ENCODE assay signal across 24 cellular contexts in genomic region chr6:168090064-168090690, GRCh38. TPM values are rescaled to one million over a fixed set of nuclear protein-coding genes. Genes with fewer than 3 reads are reported as not detected.
A peak's percentile ranks its signal among the peaks of the same experiment; 100 is the strongest.
DNase-seq lines count a peak whose midpoint lies in the region; ATAC-seq, FAIRE-seq and TF ChIP-seq lines count a peak whose summit lies in the region.
"Had no signal": no experiment of that assay in that cellular context is flagged by ENCODE, and none has a peak within 500 bp of the region (broad histone marks: within the 10 kb centered on the region; RNA-seq: fewer than 3 reads in every experiment).

No MANE protein-coding gene starts in this region.

- POLR2A ChIA-PET in H1 (lab: Charles Lee; ENCODE audit: partially characterized antibody), result no interaction called here
- POLR2A ChIA-PET in CD4-positive, alpha-beta T cell (lab: Charles Lee), result no interaction called here

- no peak for TF ChIP-seq RAD21 in H1 (IDR thresholded peaks at IDR 0.05 in 1 of 2, conservative IDR thresholded peaks at IDR 0.05 in 1 of 2; ENCODE audit: low read depth in 2 of 2, low read length in 2 of 2)

- 0 out of 2 replicates have a peak overlapping the region, but pooled peaks have one; percentile 53 for H2AK5ac ChIP-seq in H1 (ENCODE audit: low read depth, low read length)

- H3K27me3 ChIP-seq in left ventricle myocardium inferior (ENCODE audit: low read depth) (no peaks in the 10 kb centered on the region), H1 (replicated peaks in 1 of 4; ENCODE audit: control insufficient read depth in 3 of 4, extremely low read depth in 1 of 4, insufficient read depth in 3 of 4, low read length in 3 of 4) (peaks cover 0 to 2% (median 0%) of the 10 kb centered on the region in 4 experiments; a peak in 2 of 7 replicates), stomach (no peaks in the 10 kb centered on the region)
- no peaks in the 10 kb centered on the region for H3K27me3 ChIP-seq in CD4-positive, alpha-beta T cell (ENCODE audit: control insufficient read depth, insufficient read depth, low read length)

- no peak overlapping the region for H3K23ac ChIP-seq in H1 (ENCODE audit: insufficient read length)

- H3K14ac ChIP-seq in H1 (ENCODE audit: insufficient read length), result no peak overlapping the region

- no peak overlapping the region for H3K4ac ChIP-seq in H1 (replicated peaks; ENCODE audit: insufficient read length, low read depth, low read length)

- H2BK15ac ChIP-seq in H1 (ENCODE audit: low read length), result peak overlapping the region; percentile 90

- no peak overlapping the region for H3K56ac ChIP-seq in H1 (replicated peaks; ENCODE audit: insufficient read length, low read depth, low read length)

- CTCF ChIA-PET in H1 (lab: Charles Lee; ENCODE audit: partially characterized antibody), result interaction anchor here (1.4 to 2.0 kb wide), 6 partner anchors 13 to 42 kb away, joined by 5 to 7 read pairs (median 6); no protein-coding TSS in a partner anchor
- CTCF ChIA-PET in CD4-positive, alpha-beta T cell (lab: Charles Lee), result no interaction called here

- no peaks in the 10 kb centered on the region for H3K79me1 ChIP-seq in H1 (ENCODE audit: low read depth, low read length)

- no peaks in the 10 kb centered on the region for H3K79me2 ChIP-seq in H1 (ENCODE audit: control insufficient read depth in 1 of 2, insufficient read depth in 2 of 2, low read length in 2 of 2)

- H3K9me3 ChIP-seq in left ventricle myocardium inferior (replicated peaks) (no peaks in the 10 kb centered on the region), H1 (ENCODE audit: insufficient read depth in 2 of 2, low read depth in 1 of 2, low read length in 1 of 2) (no peaks in the 10 kb centered on the region), stomach (peaks cover 0 to 5% (median 2%) of the 10 kb centered on the region in 4 donors)
- H3K9me3 ChIP-seq in CD4-positive, alpha-beta T cell (ENCODE audit: control insufficient read depth, low read length), result no peaks in the 10 kb centered on the region

- no peak overlapping the region for H4K91ac ChIP-seq in H1 (replicated peaks; ENCODE audit: insufficient read length, low read length)

- H3K27ac Mint-ChIP-seq in neural crest cell (ENCODE audit: unreplicated experiment), result peak overlapping the region; percentile 62
- H3K27ac Mint-ChIP-seq in CD4-positive, alpha-beta T cell, result no peak overlapping the region
- H3K27ac Mint-ChIP-seq: CD4-positive, alpha-beta memory T cell had no signal

- no peak overlapping the region for H4K5ac ChIP-seq in H1 (ENCODE audit: insufficient read length, low read depth, low read length)

- no peak overlapping the region; a peak in 1 of 4 replicates for H3K4me2 ChIP-seq in H1 (ENCODE audit: insufficient read depth in 1 of 2, low read depth in 2 of 2, low read length in 2 of 2)

- no peak overlapping the region for H2BK20ac ChIP-seq in H1 (ENCODE audit: low read length)

- TF ChIP-seq EP300 in H1 (IDR thresholded peaks at IDR 0.05; ENCODE audit: borderline replicate concordance in 1 of 2, low read depth in 2 of 2, low read length in 2 of 2) (no peak), stomach (IDR thresholded peaks at IDR 0.05) (no peak)

- 0 out of 2 replicates have a peak overlapping the region, but pooled peaks have one; percentile 17 for H2BK12ac ChIP-seq in H1 (ENCODE audit: low read depth, low read length)

- H2AFZ ChIP-seq in H1 (ENCODE audit: low read length), result no peak overlapping the region

- ATAC-seq in left ventricle myocardium superior, result no peak
- no peak for ATAC-seq in CD4-positive, alpha-beta T cell (ENCODE audit: poor library complexity)
- ATAC-seq: GM12878 had no signal

- peaks cover 14% of the 10 kb centered on the region for H3K4me1 Mint-ChIP-seq in neural crest cell
- H3K4me1 Mint-ChIP-seq in CD4-positive, alpha-beta T cell (ENCODE audit: low read depth), result no peaks in the 10 kb centered on the region
- H3K4me1 Mint-ChIP-seq: CD4-positive, alpha-beta memory T cell had no signal

- no peaks in the 10 kb centered on the region for H3K36me3 Mint-ChIP-seq in neural crest cell (ENCODE audit: low read depth)
- H3K36me3 Mint-ChIP-seq in CD4-positive, alpha-beta T cell (ENCODE audit: low read depth), result no peaks in the 10 kb centered on the region
- H3K36me3 Mint-ChIP-seq: CD4-positive, alpha-beta memory T cell had no signal

- H3K27ac ChIP-seq in left ventricle myocardium inferior (replicated peaks) (no peak overlapping the region), H1 (ENCODE audit: low read depth, low read length) (no peak overlapping the region), stomach (peak overlapping the region in 3 of 5 donors; percentile 8 to 54 (median 18))
- no peak overlapping the region for H3K27ac ChIP-seq in CD4-positive, alpha-beta T cell (ENCODE audit: low read depth, low read length)
- H3K27ac ChIP-seq: RWPE1, SK-N-MC had no signal

- H3K4me1 ChIP-seq in left ventricle myocardium inferior (peaks cover 24% of the 10 kb centered on the region), H1 (replicated peaks in 1 of 4; ENCODE audit: control insufficient read depth in 3 of 4, insufficient read depth in 4 of 4, low read length in 3 of 4) (peaks cover 0 to 26% (median 13%) of the 10 kb centered on the region in 4 experiments; a peak in 6 of 7 replicates), stomach (peaks cover 13 to 20% (median 13%) of the 10 kb centered on the region in 4 donors)

- H3K36me3 ChIP-seq in left ventricle myocardium inferior (no peaks in the 10 kb centered on the region), H1 (ENCODE audit: control insufficient read depth in 2 of 4, insufficient read depth in 4 of 4, low read length in 3 of 4) (no peaks in the 10 kb centered on the region), stomach (no peaks in the 10 kb centered on the region)
- H3K36me3 ChIP-seq: BLaER1 treated with 17β-estradiol and CSF1 and Interleukin-3, amounts not matched to agents 10 nM and 100 nM had no signal

- H3K23me2 ChIP-seq in H1 (ENCODE audit: low read depth, low read length), result no peaks in the 10 kb centered on the region

- 91% methylated on average over 16 of the region's 16 CpGs; no CpG with 5 or more reads in 1 of the 2 experiments for WGBS in H1 (ENCODE audit: extremely low coverage in 1 of 2, insufficient coverage in 1 of 2, insufficient read length in 1 of 2, insufficient replicate concordance in 2 of 2, low coverage in 1 of 2, low lambda C conversion rate in 2 of 2, missing lambda C conversion rate in 1 of 2), 2 experiments
- WGBS in stomach, 5 donors, result 74 to 87% (median 82%) methylated on average over 15 to 16 of the region's 16 CpGs

- TF ChIP-seq CTCF in left ventricle myocardium inferior (IDR thresholded peaks at IDR 0.05; ENCODE audit: borderline replicate concordance) (no peak), H1 (IDR thresholded peaks at IDR 0.05; ENCODE audit: control extremely low read depth in 1 of 3, insufficient read depth in 1 of 3, low read depth in 1 of 3, low read length in 3 of 3) (no peak), neural crest cell (conservative IDR thresholded peaks at IDR 0.05) (no peak), stomach (IDR thresholded peaks at IDR 0.05) (no peak)
- no peak for TF ChIP-seq CTCF in CD4-positive, alpha-beta T cell (IDR thresholded peaks at IDR 0.05)

- H3K9ac ChIP-seq in H1 (replicated peaks in 1 of 4; ENCODE audit: extremely low read depth in 1 of 4, low read depth in 3 of 4, low read length in 3 of 4), result no peak overlapping the region
- H3K9ac ChIP-seq: BLaER1 treated with 17β-estradiol and CSF1 and Interleukin-3, amounts not matched to agents 10 nM and 100 nM had no signal

- FAIRE-seq in H1 (lab: Jason Lieb, UNC), result no peak
- FAIRE-seq: G401.6, GM12878 had no signal

- no peaks in the 10 kb centered on the region for H3K27me3 Mint-ChIP-seq in neural crest cell (ENCODE audit: low read depth)
- no peaks in the 10 kb centered on the region for H3K27me3 Mint-ChIP-seq in CD4-positive, alpha-beta T cell
- H3K27me3 Mint-ChIP-seq: CD4-positive, alpha-beta memory T cell had no signal

- no peaks in the 10 kb centered on the region for H4K20me1 ChIP-seq in H1 (replicated peaks in 1 of 2; ENCODE audit: control insufficient read depth in 1 of 2, insufficient read depth in 2 of 2, low read length in 2 of 2)
- H4K20me1 ChIP-seq: BLaER1 treated with 17β-estradiol and CSF1 and Interleukin-3, amounts not matched to agents 10 nM and 100 nM had no signal

- DNase-seq in left ventricle myocardium superior, result peak; percentile 9
- no peak for DNase-seq in left ventricle myocardium inferior
- DNase-seq in H1 (ENCODE audit: low read depth in 1 of 2, low spot score in 2 of 2), result no peak
- DNase-seq in neural crest cell (ENCODE audit: low read depth, low spot score), result no peak
- no peak for DNase-seq in stomach
- DNase-seq in CD4-positive, alpha-beta T cell, result no peak
- no peak for DNase-seq in NCI-H2196 (lab: John Stamatoyannopoulos, UW; ENCODE audit: unreplicated experiment)
- DNase-seq in stimulated activated CD4-positive, alpha-beta T cell treated with anti-CD3 and anti-CD28 coated beads, Interleukin-2, amount 100 ng/mL, for 24 hours, result no peak
- DNase-seq: AML-193, GOT3, HCEC 1CT, NCI-H1048, NCI-H1694, NCI-H226, SIG-M5 had no signal

- no peak overlapping the region for H2BK120ac ChIP-seq in H1 (replicated peaks; ENCODE audit: low read depth, low read length)

- H3K4me3 ChIP-seq in left ventricle myocardium inferior (no peak overlapping the region), H1 (ENCODE audit: extremely low read depth in 1 of 4, insufficient read depth in 2 of 4, low read depth in 3 of 4, low read length in 4 of 4) (no peak overlapping the region), stomach (no peak overlapping the region)
- H3K4me3 ChIP-seq: BLaER1 treated with 17β-estradiol and CSF1 and Interleukin-3, amounts not matched to agents 10 nM and 100 nM; GM12878; SK-N-MC had no signal

- H3K9me3 Mint-ChIP-seq in neural crest cell, result no peaks in the 10 kb centered on the region
- no peaks in the 10 kb centered on the region for H3K9me3 Mint-ChIP-seq in CD4-positive, alpha-beta T cell

- no peak overlapping the region for H2BK5ac ChIP-seq in H1 (ENCODE audit: low read depth, low read length)

- no peak overlapping the region; the same call in 1 of the 2 replicates for H3K18ac ChIP-seq in H1 (ENCODE audit: extremely low read depth, low read length)

- H3K4me3 Mint-ChIP-seq in neural crest cell, result no peak overlapping the region
- H3K4me3 Mint-ChIP-seq in CD4-positive, alpha-beta T cell, result no peak overlapping the region
- H3K4me3 Mint-ChIP-seq: CD4-positive, alpha-beta memory T cell had no signal

- no peak for TF ChIP-seq POLR2A in H1 (IDR thresholded peaks at IDR 0.05; ENCODE audit: control extremely low read depth in 1 of 2, low read depth in 2 of 2, low read length in 2 of 2)
- no peak for TF ChIP-seq POLR2A in stomach (IDR thresholded peaks at IDR 0.05)

- intact Hi-C loops in left ventricle myocardium superior (cut with micrococcal nuclease) (no loop called here), left ventricle myocardium inferior (cut with micrococcal nuclease) (no loop called here), stomach (cut with DNase I; ENCODE audit: low total_unique reads) (no loop called here)
- intact Hi-C loops in CD4-positive, alpha-beta T cell (cut with DNase I, micrococcal nuclease), result no loop called here

- H4K8ac ChIP-seq in H1 (ENCODE audit: extremely low read depth, insufficient read depth, low read length), result peak overlapping the region; percentile 65; the same call in 1 of the 2 replicates

RNA-seq across cellular contexts. Expression of gene FRMD1, which starts 11.2 kb away (rescaled TPM):
- 0.45 TPM for total RNA-seq in left ventricle myocardium superior
- 0.16 TPM for total RNA-seq in left ventricle myocardium inferior
- total RNA-seq in H1 (2021; fragmentation: NEBNext Ultra II Directional; extraction: Animal tissue kit (Norgen Biotek cat#: 25700)), result not detected in 2 replicates
- polyA plus RNA-seq in H1 (2011; rRNA removed), result 0.36 and 0.69 TPM in 2 replicates
- 0.34 TPM for polyA plus RNA-seq in H1 (2011; cell fraction: cytosol; rRNA removed)
- polyA plus RNA-seq in H1 (2011; cell fraction: nucleus; rRNA removed), result 1.5 TPM
- 0.21 to 0.45 TPM (median 0.37 TPM) in 4 replicates for polyA plus RNA-seq in H1 (2012, experiment 1 of 2)
- polyA plus RNA-seq in H1 (2012, experiment 2 of 2), result 0.13 TPM
- polyA plus RNA-seq in H1 (2013, experiment 1 of 2), result 0.06 TPM
- polyA plus RNA-seq in H1 (2013, experiment 2 of 2), result 0.07 TPM
- 0.22 and 0.24 TPM in 2 replicates for polyA minus RNA-seq in H1 (2011; rRNA and poly(A)+ RNA removed)
- not detected for polyA minus RNA-seq in H1 (2011; cell fraction: cytosol; rRNA and poly(A)+ RNA removed)
- 0.50 TPM for polyA minus RNA-seq in H1 (2011; cell fraction: nucleus; rRNA and poly(A)+ RNA removed)
- not detected in 2 replicates for total RNA-seq in neural crest cell
- total RNA-seq in stomach, result 10 to 100 TPM in 3 of 5 donors, 1 to 10 TPM in 1, under 1 TPM in 1; 0.43 to 42.9 (median 16.9) TPM
- polyA plus RNA-seq in stomach, result 1 to 10 TPM; 5.0 to 9.8 (median 5.6) TPM
- total RNA-seq in CD4-positive, alpha-beta T cell, result not detected
- total RNA-seq: A172; CD4-positive, alpha-beta memory T cell; GM12878; HT-29 had no signal
- polyA plus RNA-seq: AG04450; CD4-positive, alpha-beta memory T cell; GM12878 had no signal

Comparison
In these comparisons a context has a peak if more than half of its experiments do, and no peak if none do; other contexts are left out.
1. H3K27ac ChIP-seq: peak in stomach (3 of 5); none in left ventricle myocardium inferior (single experiment), H1 (single experiment) and CD4-positive, alpha-beta T cell (single experiment).